19 cellular contexts compared by ENCODE assay signal in the genomic region with DNA sequence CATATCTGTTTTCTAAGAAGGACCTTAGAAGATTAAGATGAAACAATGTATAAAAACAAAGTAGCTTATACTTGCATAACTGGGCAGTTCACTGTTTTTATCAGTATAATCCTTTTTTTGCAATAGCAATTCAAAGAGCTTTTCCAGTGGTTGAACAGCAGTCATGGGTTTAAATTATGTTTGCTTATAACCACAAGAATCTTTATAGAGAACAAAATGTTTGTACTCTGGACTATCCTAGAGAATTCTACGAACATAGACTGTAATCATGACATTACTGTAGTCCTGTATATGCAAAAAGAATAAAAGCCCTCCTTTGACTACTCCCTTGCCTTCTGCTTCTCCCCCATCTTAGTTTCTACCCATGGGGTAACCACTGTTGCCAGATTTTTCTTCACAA. TPM values are rescaled to one million over a fixed set of nuclear protein-coding genes. Genes with fewer than 3 reads are reported as not detected.
DNase-seq lines count a peak whose midpoint lies in the region; ATAC-seq and TF ChIP-seq lines count a peak whose summit lies in the region.
"Had no signal": no experiment of that assay in that cellular context is flagged by ENCODE, and none has a peak within 500 bp of the region (broad histone marks: within the 10 kb centered on the region; RNA-seq: fewer than 3 reads in every experiment).

No MANE protein-coding gene starts in this region.

- TF ChIP-seq CTCF in C4-2B (conservative IDR thresholded peaks at IDR 0.05) (no peak), osteocyte (IDR thresholded peaks at IDR 0.05) (no peak), foreskin fibroblast (IDR thresholded peaks at IDR 0.05; ENCODE audit: low read depth, low read length) (no peak)

- no peak overlapping the region for H3K4me3 ChIP-seq in foreskin fibroblast (ENCODE audit: low read depth in 1 of 2, low read length in 2 of 2)
- H3K4me3 ChIP-seq: breast epithelium had no signal

- DNase-seq in SK-MEL-5 (ENCODE audit: low read depth, low spot score) (peak; percentile 37), osteocyte (ENCODE audit: extremely low spot score, unreplicated experiment) (no peak), foreskin fibroblast (no peak)
- DNase-seq in effector memory CD8-positive, alpha-beta T cell = no peak
- DNase-seq in activated CD4-positive, alpha-beta T cell treated with anti-CD3 and anti-CD28 coated beads for 48 hours = no peak
- DNase-seq: activated naive CD4-positive, alpha-beta T cell; effector CD8-positive, alpha-beta T cell; immature natural killer cell; MM.1S; NCI-H2107; nucleus accumbens; stimulated activated naive CD4-positive, alpha-beta T cell treated with Interleukin-2 at 50 U/mL for 16 hours; T-helper 1 cell had no signal

- peaks cover 7% of the 10 kb centered on the region for H3K36me3 Mint-ChIP-seq in osteocyte (ENCODE audit: unreplicated experiment)
- peaks cover 64% of the 10 kb centered on the region for H3K36me3 Mint-ChIP-seq in effector memory CD8-positive, alpha-beta T cell (ENCODE audit: insufficient read depth)

- in situ Hi-C loops in SK-MEL-5 (cut with HindIII; ENCODE audit: low pct_unique_long_range_greater_than_20kb, low sequenced_read_pairs) = no loop called here

- ATAC-seq in esophagus mucosa (peak; percentile 47), HG03108 (IDR thresholded peaks at IDR 0.05; ENCODE audit: unreplicated experiment) (no peak)
- no peak for ATAC-seq in effector memory CD8-positive, alpha-beta T cell (replicated peaks)
- ATAC-seq: WTC11 had no signal

- H3K27ac Mint-ChIP-seq in osteocyte (ENCODE audit: unreplicated experiment) = peak overlapping the region; percentile 79
- H3K27ac Mint-ChIP-seq in effector memory CD8-positive, alpha-beta T cell = no peak overlapping the region
- H3K27ac Mint-ChIP-seq: mesothelial cell of epicardium, WTC11 had no signal

- peaks cover 29% of the 10 kb centered on the region for H3K4me1 Mint-ChIP-seq in osteocyte (ENCODE audit: unreplicated experiment)
- peaks cover 9 to 20% of the 10 kb centered on the region in 2 donors for H3K4me1 Mint-ChIP-seq in effector memory CD8-positive, alpha-beta T cell (ENCODE audit: low read depth in 2 of 2)

- H3K27me3 Mint-ChIP-seq in osteocyte (ENCODE audit: unreplicated experiment) = no peaks in the 10 kb centered on the region
- no peaks in the 10 kb centered on the region for H3K27me3 Mint-ChIP-seq in effector memory CD8-positive, alpha-beta T cell

- no peaks in the 10 kb centered on the region for H3K9me3 Mint-ChIP-seq in osteocyte (ENCODE audit: unreplicated experiment)
- no peaks in the 10 kb centered on the region for H3K9me3 Mint-ChIP-seq in effector memory CD8-positive, alpha-beta T cell
- H3K9me3 Mint-ChIP-seq: immature natural killer cell, mesothelial cell of epicardium, WTC11 had no signal

- H3K4me3 Mint-ChIP-seq in osteocyte (ENCODE audit: unreplicated experiment) = no peak overlapping the region
- no peak overlapping the region for H3K4me3 Mint-ChIP-seq in effector memory CD8-positive, alpha-beta T cell
- H3K4me3 Mint-ChIP-seq: immature natural killer cell, mesothelial cell of epicardium, WTC11 had no signal

- peak overlapping the region; percentile 81 for H3K27ac ChIP-seq in C4-2B

RNA-seq across cellular contexts. Expression of gene FAM177A1, which starts 5.7 kb away (rescaled TPM):
- total RNA-seq in SK-MEL-5 (2014; rRNA removed; shearing (Covaris generic)) = 34.8 and 41.9 TPM in 2 replicates
- 26.0 and 47.9 TPM in 2 replicates for polyA plus RNA-seq in SK-MEL-5 (2015; cell fraction: cytosol; rRNA removed)
- polyA plus RNA-seq in SK-MEL-5 (2015; cell fraction: nucleus; rRNA removed) = 10.3 and 29.5 TPM in 2 replicates
- 51.0 TPM for total RNA-seq in esophagus mucosa
- total RNA-seq in osteocyte = 68.3 and 76.5 TPM in 2 replicates
